9 cellular contexts compared by ENCODE assay signal in genomic region chr17:74176546-74177001, GRCh38. TPM values are rescaled to one million over a fixed set of nuclear protein-coding genes. Genes with fewer than 3 reads are reported as not detected.
DNase-seq lines count a peak whose midpoint lies in the region; ATAC-seq lines count a peak whose summit lies in the region.
"Had no signal": no experiment of that assay in that cellular context is flagged by ENCODE, and none has a peak within 500 bp of the region (broad histone marks: within the 10 kb centered on the region; RNA-seq: fewer than 3 reads in every experiment).

No MANE protein-coding gene starts in this region.

- no peaks in the 10 kb centered on the region for H3K36me3 Mint-ChIP-seq in activated CD4-positive, alpha-beta T cell treated with anti-CD3 and anti-CD28 coated beads, Interleukin-2, amount 10 ng/mL, durations not matched to agents 7 days and 5 days (ENCODE audit: low read depth)
- no peaks in the 10 kb centered on the region for H3K36me3 Mint-ChIP-seq in stimulated activated naive B cell treated with anti-CD40 and anti-IgM and Interleukin-4, amounts not matched to agents 10 μg/mL and 1 μg/mL and 100 μg/mL, for 72 hours
- H3K36me3 Mint-ChIP-seq: immature natural killer cell had no signal

- H2BK12ac ChIP-seq in mesenchymal stem cell (ENCODE audit: low read length in 2 of 2): no peak overlapping the region

- H3K27me3 Mint-ChIP-seq in activated CD4-positive, alpha-beta T cell treated with anti-CD3 and anti-CD28 coated beads, Interleukin-2, amount 10 ng/mL, durations not matched to agents 7 days and 5 days: peaks cover 16% of the 10 kb centered on the region
- H3K27me3 Mint-ChIP-seq in stimulated activated naive B cell treated with anti-CD40 and anti-IgM and Interleukin-4, amounts not matched to agents 10 μg/mL and 1 μg/mL and 100 μg/mL, for 72 hours: peaks cover 40 to 67% of the 10 kb centered on the region in 2 donors

- CTCF ChIA-PET in activated CD4-positive, alpha-beta T cell treated with anti-CD3 and anti-CD28 coated beads, Interleukin-2, amount 10 ng/mL, durations not matched to agents 7 days and 5 days (lab: Charles Lee): interaction anchor here (0.7 to 1.5 kb wide), 3 partner anchors 11 to 295 kb away, joined by 3 to 4 read pairs (median 3); no protein-coding TSS in a partner anchor

- H3K9me3 Mint-ChIP-seq in activated CD4-positive, alpha-beta T cell treated with anti-CD3 and anti-CD28 coated beads, Interleukin-2, amount 10 ng/mL, durations not matched to agents 7 days and 5 days: no peaks in the 10 kb centered on the region
- peaks cover 0 to 3% of the 10 kb centered on the region in 2 donors for H3K9me3 Mint-ChIP-seq in stimulated activated naive B cell treated with anti-CD40 and anti-IgM and Interleukin-4, amounts not matched to agents 10 μg/mL and 1 μg/mL and 100 μg/mL, for 72 hours
- H3K9me3 Mint-ChIP-seq: immature natural killer cell had no signal

- no peaks in the 10 kb centered on the region for H3K79me1 ChIP-seq in mesenchymal stem cell (replicated peaks; ENCODE audit: low read length, poor library complexity, severe bottlenecking)

- ATAC-seq in stimulated activated naive B cell treated with anti-CD40 and anti-IgM and Interleukin-4, amounts not matched to agents 10 μg/mL and 1 μg/mL and 100 μg/mL, for 72 hours (replicated peaks): peak; percentile 61 to 81
- no peak for ATAC-seq in HG03378 (IDR thresholded peaks at IDR 0.05; ENCODE audit: unreplicated experiment)

- H3K27ac ChIP-seq in mesenchymal stem cell (ENCODE audit: low read length, poor library complexity, severe bottlenecking): peak overlapping the region; percentile 21

- no peak overlapping the region for H3K18ac ChIP-seq in mesenchymal stem cell (ENCODE audit: low read depth in 1 of 2, low read length in 2 of 2)

- H3K36me3 ChIP-seq in mesenchymal stem cell (ENCODE audit: control insufficient read depth in 1 of 2, insufficient read depth in 2 of 2, low read depth in 1 of 2, low read length in 2 of 2): no peaks in the 10 kb centered on the region

- H4K8ac ChIP-seq in mesenchymal stem cell (ENCODE audit: low read length): no peak overlapping the region

- H3K4me1 Mint-ChIP-seq in activated CD4-positive, alpha-beta T cell treated with anti-CD3 and anti-CD28 coated beads, Interleukin-2, amount 10 ng/mL, durations not matched to agents 7 days and 5 days: no peaks in the 10 kb centered on the region
- H3K4me1 Mint-ChIP-seq in stimulated activated naive B cell treated with anti-CD40 and anti-IgM and Interleukin-4, amounts not matched to agents 10 μg/mL and 1 μg/mL and 100 μg/mL, for 72 hours: peaks cover 2 to 6% of the 10 kb centered on the region in 2 donors
- H3K4me1 Mint-ChIP-seq: immature natural killer cell had no signal

- H3K9me3 ChIP-seq in mesenchymal stem cell (ENCODE audit: control insufficient read depth, low read length): no peaks in the 10 kb centered on the region

- DNase-seq in AML-193 (lab: John Stamatoyannopoulos, UW): peak; percentile 49 to 65
- peak; percentile 70 for DNase-seq in H4 (ENCODE audit: low spot score)
- DNase-seq in NCI-H2196 treated with DMSO at 0.1 percent for 48 hours (lab: John Stamatoyannopoulos, UW; ENCODE audit: unreplicated experiment): peak; percentile 67
- peak; percentile 47 for DNase-seq in activated CD4-positive, alpha-beta T cell treated with anti-CD3 and anti-CD28 coated beads, Interleukin-2, amount 10 ng/mL, durations not matched to agents 7 days and 5 days
- peak; percentile 7 for DNase-seq in effector CD4-positive, alpha-beta T cell
- peak; percentile 65 for DNase-seq in mesenchymal stem cell
- DNase-seq in stimulated activated naive B cell treated with anti-CD40 and anti-IgM and Interleukin-4, amounts not matched to agents 10 μg/mL and 1 μg/mL and 100 μg/mL, for 72 hours: peak; percentile 19

- H3K23ac ChIP-seq in mesenchymal stem cell (ENCODE audit: low read length in 2 of 2): no peak overlapping the region

- no peak overlapping the region for H3K4me3 Mint-ChIP-seq in activated CD4-positive, alpha-beta T cell treated with anti-CD3 and anti-CD28 coated beads, Interleukin-2, amount 10 ng/mL, durations not matched to agents 7 days and 5 days
- no peak overlapping the region for H3K4me3 Mint-ChIP-seq in stimulated activated naive B cell treated with anti-CD40 and anti-IgM and Interleukin-4, amounts not matched to agents 10 μg/mL and 1 μg/mL and 100 μg/mL, for 72 hours
- H3K4me3 Mint-ChIP-seq: immature natural killer cell had no signal

- no peak overlapping the region for H3K14ac ChIP-seq in mesenchymal stem cell (ENCODE audit: low read length in 2 of 2)

- H2BK15ac ChIP-seq in mesenchymal stem cell (ENCODE audit: low read depth, poor library complexity, severe bottlenecking): no peak overlapping the region

- H2BK120ac ChIP-seq in mesenchymal stem cell (ENCODE audit: low read depth, low read length): no peak overlapping the region

- H3K4ac ChIP-seq in mesenchymal stem cell (ENCODE audit: low read depth in 1 of 2, low read length in 2 of 2): no peak overlapping the region

- H3K27ac Mint-ChIP-seq in activated CD4-positive, alpha-beta T cell treated with anti-CD3 and anti-CD28 coated beads, Interleukin-2, amount 10 ng/mL, durations not matched to agents 7 days and 5 days: no peak overlapping the region
- H3K27ac Mint-ChIP-seq in stimulated activated naive B cell treated with anti-CD40 and anti-IgM and Interleukin-4, amounts not matched to agents 10 μg/mL and 1 μg/mL and 100 μg/mL, for 72 hours: no peak overlapping the region
- H3K27ac Mint-ChIP-seq: immature natural killer cell had no signal

- 47% methylated on average over 10 of the region's 10 CpGs for WGBS in mesenchymal stem cell

- H3K4me1 ChIP-seq in mesenchymal stem cell (ENCODE audit: control insufficient read depth, insufficient read depth, low read depth, low read length): peaks cover 9% of the 10 kb centered on the region

- no peak overlapping the region for H2BK5ac ChIP-seq in mesenchymal stem cell (ENCODE audit: low read depth, low read length, poor library complexity, severe bottlenecking)

- H3K9ac ChIP-seq in mesenchymal stem cell (ENCODE audit: low read length): no peak overlapping the region

- peaks cover 31 to 69% of the 10 kb centered on the region in 2 experiments for H3K27me3 ChIP-seq in mesenchymal stem cell (ENCODE audit: control insufficient read depth in 1 of 2, insufficient read depth in 1 of 2, low read length in 2 of 2)

- POLR2A ChIA-PET in activated CD4-positive, alpha-beta T cell treated with anti-CD3 and anti-CD28 coated beads, Interleukin-2, amount 10 ng/mL, durations not matched to agents 7 days and 5 days (lab: Charles Lee): no interaction called here

- H3K4me3 ChIP-seq in mesenchymal stem cell (ENCODE audit: insufficient read depth in 1 of 2, low read depth in 1 of 2, low read length in 2 of 2): no peak overlapping the region

- no peak overlapping the region for H2AK5ac ChIP-seq in mesenchymal stem cell (ENCODE audit: low read length, severe bottlenecking)

- no peak overlapping the region for H2AFZ ChIP-seq in mesenchymal stem cell (ENCODE audit: low read depth, low read length)

- no peak overlapping the region for H4K91ac ChIP-seq in mesenchymal stem cell (ENCODE audit: low read length)

- no peak overlapping the region for H3K4me2 ChIP-seq in mesenchymal stem cell (ENCODE audit: low read length, poor library complexity, severe bottlenecking)

RNA-seq across cellular contexts. Expression of gene RPL38, which starts 26.9 kb away (rescaled TPM):
- 583 and 762 TPM in 2 replicates for total RNA-seq in H4 (2014; rRNA removed; shearing (Covaris generic))
- total RNA-seq in activated CD4-positive, alpha-beta T cell treated with anti-CD3 and anti-CD28 coated beads, Interleukin-2, amount 10 ng/mL, durations not matched to agents 7 days and 5 days: 1,000 to 10,000 TPM; 1,114 to 1,326 TPM
- 3,306 TPM for polyA plus RNA-seq in mesenchymal stem cell (2013, experiment 1 of 2)
- polyA plus RNA-seq in mesenchymal stem cell (2013, experiment 2 of 2): 3,256 TPM

RNA-seq across cellular contexts. Expression of gene TTYH2, which starts 36.8 kb away (rescaled TPM):
- 3.0 and 9.3 TPM in 2 replicates for total RNA-seq in H4 (2014; rRNA removed; shearing (Covaris generic))
- total RNA-seq in activated CD4-positive, alpha-beta T cell treated with anti-CD3 and anti-CD28 coated beads, Interleukin-2, amount 10 ng/mL, durations not matched to agents 7 days and 5 days: 10 to 100 TPM; 10.2 to 11.9 TPM
- polyA plus RNA-seq in mesenchymal stem cell (2013, experiment 1 of 2): 2.0 TPM
- polyA plus RNA-seq in mesenchymal stem cell (2013, experiment 2 of 2): 2.7 TPM

Comparison
In these comparisons a context has a peak if more than half of its experiments do, and no peak if none do; other contexts are left out.
1. DNase-seq: peak in every context shown above with its lines; median percentile 70 in H4; 67 in NCI-H2196 treated with DMSO at 0.1 percent for 48 hours; 65 in mesenchymal stem cell; 57 in AML-193; 47 in activated CD4-positive, alpha-beta T cell treated with anti-CD3 and anti-CD28 coated beads, Interleukin-2, amount 10 ng/mL, durations not matched to agents 7 days and 5 days; 19 in stimulated activated naive B cell treated with anti-CD40 and anti-IgM and Interleukin-4, amounts not matched to agents 10 μg/mL and 1 μg/mL and 100 μg/mL, for 72 hours; 7 in effector CD4-positive, alpha-beta T cell.